35 cellular contexts compared by ENCODE assay signal in the genomic region with DNA sequence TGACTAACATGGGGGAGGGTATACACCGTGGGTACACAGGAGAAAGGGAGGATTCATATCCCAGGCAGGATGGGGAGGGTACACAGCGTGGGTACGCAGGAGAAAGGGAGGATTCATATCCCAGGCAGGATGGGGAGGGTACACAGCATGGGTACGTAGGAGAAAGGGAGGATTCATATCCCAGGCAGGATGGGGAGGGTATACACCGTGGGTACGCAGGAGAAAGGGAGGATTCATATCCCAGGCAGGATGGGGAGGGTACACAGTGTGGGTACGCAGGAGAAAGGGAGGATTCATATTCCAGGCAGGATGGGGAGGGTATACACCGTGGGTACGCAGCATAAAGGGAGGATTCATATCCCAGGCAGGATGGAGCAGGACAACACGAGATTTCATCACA. TPM values are rescaled to one million over a fixed set of nuclear protein-coding genes. Genes with fewer than 3 reads are reported as not detected.
"Had no signal": no experiment of that assay in that cellular context is flagged by ENCODE, and none has a peak within 500 bp of the region (broad histone marks: within the 10 kb centered on the region; RNA-seq: fewer than 3 reads in every experiment).

No MANE protein-coding gene starts in this region.

- H3K27me3 Mint-ChIP-seq: T-helper 17 cell had no signal

- FAIRE-seq: endometrium, endothelial cell of umbilical vein had no signal

- H3K9me3 ChIP-seq: ascending aorta, breast epithelium, colonic mucosa, esophagus squamous epithelium, gastroesophageal sphincter, heart right ventricle had no signal

- DNase-seq: activated B cell treated with CpG ODN at 0.5 μM for 24 hours; activated CD4-positive, alpha-beta T cell treated with anti-CD3 and anti-CD28 coated beads for 48 hours; activated CD4-positive, alpha-beta T cell treated with anti-CD3 and anti-CD28 coated beads, Interleukin-2, amount 50 U/mL, for 1 hour; activated CD4-positive, alpha-beta T cell treated with anti-CD3 and anti-CD28 coated beads, Interleukin-2, amount 50 U/mL, for 48 hours; activated CD8-positive, alpha-beta memory T cell treated with anti-CD3 and anti-CD28 coated beads for 24 hours; activated CD8-positive, alpha-beta memory T cell treated with anti-CD3 and anti-CD28 coated beads, Interleukin-2, amount 50 U/mL, for 4 hours; activated CD8-positive, alpha-beta T cell treated with anti-CD3 and anti-CD28 coated beads for 36 hours; activated gamma-delta T cell; activated naive CD4-positive, alpha-beta T cell; activated naive CD4-positive, alpha-beta T cell treated with anti-CD3 and anti-CD28 coated beads, Interleukin-2, amount 10 ng/mL, durations not matched to agents 7 days and 5 days; activated naive CD8-positive, alpha-beta T cell treated with anti-CD3 and anti-CD28 coated beads, Interleukin-2, amount 10 ng/mL, durations not matched to agents 7 days and 5 days; activated T-cell treated with anti-CD3 and anti-CD28 coated beads for 4 hours; activated T-cell treated with anti-CD3 and anti-CD28 coated beads, Interleukin-2, amount 50 U/mL, for 24 hours; activated T-cell treated with anti-CD3 and anti-CD28 coated beads, Interleukin-2, amount 50 U/mL, for 72 hours; central memory CD4-positive, alpha-beta T cell; cerebellar nuclear complex; colonic mucosa; effector CD8-positive, alpha-beta T cell; esophagus squamous epithelium; foreskin melanocyte; heart right ventricle; T-helper 17 cell; T1000; WERI-Rb-1 had no signal

- ATAC-seq: activated CD4-positive, CD25-positive, alpha-beta regulatory T cell treated with anti-CD3 and anti-CD28 coated beads, Interleukin-2, amount 50 U/mL, for 24 hours; activated CD8-positive, alpha-beta T cell treated with anti-CD3 and anti-CD28 coated beads for 36 hours; activated naive CD4-positive, alpha-beta T cell treated with anti-CD3 and anti-CD28 coated beads, Interleukin-2, amount 50 U/mL, for 72 hours; activated T-cell treated with anti-CD3 and anti-CD28 coated beads, Interleukin-2, amount 50 U/mL, for 72 hours; gastroesophageal sphincter; heart right ventricle; T-helper 17 cell had no signal

- H3K4me3 ChIP-seq: ascending aorta, breast epithelium, cardiac muscle cell, colonic mucosa, esophagus squamous epithelium, gastroesophageal sphincter, heart right ventricle had no signal

- H3K27ac ChIP-seq: ascending aorta, breast epithelium, cardiac muscle cell, colonic mucosa, epithelial cell of prostate, esophagus squamous epithelium, gastroesophageal sphincter, heart right ventricle, WERI-Rb-1 had no signal

- H3K9me3 Mint-ChIP-seq: activated B cell treated with CpG ODN at 0.5 μM for 24 hours; activated CD8-positive, alpha-beta T cell treated with anti-CD3 and anti-CD28 coated beads for 36 hours; activated naive CD4-positive, alpha-beta T cell treated with anti-CD3 and anti-CD28 coated beads, Interleukin-2, amount 10 ng/mL, durations not matched to agents 7 days and 5 days; activated naive CD4-positive, alpha-beta T cell treated with anti-CD3 and anti-CD28 coated beads, Interleukin-2, amount 50 U/mL, for 72 hours; activated naive CD8-positive, alpha-beta T cell treated with anti-CD3 and anti-CD28 coated beads, Interleukin-2, amount 10 ng/mL, durations not matched to agents 7 days and 5 days; activated T-cell treated with anti-CD3 and anti-CD28 coated beads, Interleukin-2, amount 50 U/mL, for 24 hours; activated T-cell treated with anti-CD3 and anti-CD28 coated beads, Interleukin-2, amount 50 U/mL, for 72 hours; T-helper 2 cell treated with Interferon-gamma antibody and Interleukin-4, amounts not matched to agents 5 μg/mL and 100 μg/mL, for 36 hours had no signal

- H3K36me3 Mint-ChIP-seq: activated naive CD4-positive, alpha-beta T cell treated with anti-CD3 and anti-CD28 coated beads, Interleukin-2, amount 10 ng/mL, durations not matched to agents 7 days and 5 days; activated naive CD4-positive, alpha-beta T cell treated with anti-CD3 and anti-CD28 coated beads, Interleukin-2, amount 50 U/mL, for 72 hours; activated naive CD8-positive, alpha-beta T cell treated with anti-CD3 and anti-CD28 coated beads, Interleukin-2, amount 10 ng/mL, durations not matched to agents 7 days and 5 days; brain had no signal

- H3K4me3 Mint-ChIP-seq: activated B cell treated with CpG ODN at 0.5 μM for 24 hours; activated CD8-positive, alpha-beta T cell treated with anti-CD3 and anti-CD28 coated beads for 36 hours; activated naive CD4-positive, alpha-beta T cell treated with anti-CD3 and anti-CD28 coated beads, Interleukin-2, amount 10 ng/mL, durations not matched to agents 7 days and 5 days; activated naive CD8-positive, alpha-beta T cell treated with anti-CD3 and anti-CD28 coated beads, Interleukin-2, amount 10 ng/mL, durations not matched to agents 7 days and 5 days; activated T-cell treated with anti-CD3 and anti-CD28 coated beads, Interleukin-2, amount 50 U/mL, for 24 hours; activated T-cell treated with anti-CD3 and anti-CD28 coated beads, Interleukin-2, amount 50 U/mL, for 72 hours; brain; T-helper 17 cell; T-helper 2 cell treated with Interferon-gamma antibody and Interleukin-4, amounts not matched to agents 5 μg/mL and 100 μg/mL, for 36 hours had no signal

- H3K4me1 Mint-ChIP-seq: activated B cell treated with CpG ODN at 0.5 μM for 24 hours; activated naive CD4-positive, alpha-beta T cell treated with anti-CD3 and anti-CD28 coated beads, Interleukin-2, amount 10 ng/mL, durations not matched to agents 7 days and 5 days; activated naive CD8-positive, alpha-beta T cell treated with anti-CD3 and anti-CD28 coated beads, Interleukin-2, amount 10 ng/mL, durations not matched to agents 7 days and 5 days had no signal

- H3K27ac Mint-ChIP-seq: activated B cell treated with CpG ODN at 0.5 μM for 24 hours; activated CD8-positive, alpha-beta T cell treated with anti-CD3 and anti-CD28 coated beads for 36 hours; activated naive CD4-positive, alpha-beta T cell treated with anti-CD3 and anti-CD28 coated beads, Interleukin-2, amount 10 ng/mL, durations not matched to agents 7 days and 5 days; activated naive CD4-positive, alpha-beta T cell treated with anti-CD3 and anti-CD28 coated beads, Interleukin-2, amount 50 U/mL, for 72 hours; activated naive CD8-positive, alpha-beta T cell treated with anti-CD3 and anti-CD28 coated beads, Interleukin-2, amount 10 ng/mL, durations not matched to agents 7 days and 5 days; activated T-cell treated with anti-CD3 and anti-CD28 coated beads, Interleukin-2, amount 50 U/mL, for 24 hours; activated T-cell treated with anti-CD3 and anti-CD28 coated beads, Interleukin-2, amount 50 U/mL, for 72 hours; brain; T-helper 17 cell; T-helper 2 cell treated with Interferon-gamma antibody and Interleukin-4, amounts not matched to agents 5 μg/mL and 100 μg/mL, for 36 hours had no signal

- H3K27me3 ChIP-seq: ascending aorta, breast epithelium, cardiac muscle cell, colonic mucosa, esophagus squamous epithelium, gastroesophageal sphincter had no signal

- H3K36me3 ChIP-seq: ascending aorta, breast epithelium, cardiac muscle cell, colonic mucosa, esophagus squamous epithelium, gastroesophageal sphincter, heart right ventricle, WERI-Rb-1 had no signal

- H3K4me1 ChIP-seq: ascending aorta, breast epithelium, colonic mucosa, esophagus squamous epithelium, gastroesophageal sphincter had no signal

RNA-seq across cellular contexts. Expression of gene NRIP3, which starts 36.6 kb away (rescaled TPM):
- total RNA-seq: activated B cell treated with CpG ODN at 0.5 μM for 24 hours had no signal

RNA-seq across cellular contexts. Expression of gene SCUBE2, which starts 51.0 kb away (rescaled TPM):
- total RNA-seq: activated B cell treated with CpG ODN at 0.5 μM for 24 hours; activated CD8-positive, alpha-beta T cell treated with anti-CD3 and anti-CD28 coated beads for 36 hours; activated naive CD8-positive, alpha-beta T cell treated with anti-CD3 and anti-CD28 coated beads, Interleukin-2, amount 10 ng/mL, durations not matched to agents 7 days and 5 days had no signal
- polyA plus RNA-seq: cardiac muscle cell had no signal
